Comparison of ENCODE assay signal across 1 cellular context in the genomic region with DNA sequence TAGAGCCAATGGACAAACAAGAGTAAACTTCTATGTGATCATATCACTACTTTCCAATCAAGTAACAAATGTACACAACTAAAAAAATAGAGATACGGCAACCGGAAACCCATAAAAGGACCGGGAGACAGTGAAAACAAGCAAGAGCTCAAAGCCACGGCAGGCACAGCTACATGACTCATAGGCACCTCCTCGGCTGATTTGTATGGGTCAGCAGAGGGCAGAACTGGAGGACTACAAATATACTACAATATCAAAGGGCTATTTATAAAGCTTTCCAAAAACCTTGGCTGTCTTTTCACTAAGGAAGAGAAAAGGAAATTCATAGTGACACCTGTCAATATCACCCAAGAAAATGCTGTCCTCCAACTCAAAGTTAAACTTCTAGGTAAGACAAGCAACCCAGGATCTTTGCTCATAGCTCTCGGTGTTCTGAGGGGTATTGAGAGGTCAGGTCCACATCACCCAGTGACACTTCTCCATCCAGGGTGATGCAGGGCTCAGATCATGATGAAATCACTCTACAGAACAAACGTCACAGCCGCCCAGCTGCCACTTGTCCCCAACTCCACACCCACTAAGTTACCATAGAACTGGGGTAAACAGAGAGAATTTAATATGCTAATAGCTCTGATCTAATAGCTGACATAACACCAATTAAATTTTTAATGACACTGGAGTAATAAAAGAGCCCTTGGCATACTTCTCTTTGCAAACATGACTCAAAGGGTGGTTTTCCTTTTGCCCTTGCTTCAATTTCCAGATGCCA.
TF ChIP-seq lines count a peak whose summit lies in the region.

No MANE protein-coding gene starts in this region.

TF ChIP-seq in HepG2, 621 proteins besides CTCF, POLR2A, EP300 and RAD21 (continued from another document):
- TF ChIP-seq, protein P1, sequence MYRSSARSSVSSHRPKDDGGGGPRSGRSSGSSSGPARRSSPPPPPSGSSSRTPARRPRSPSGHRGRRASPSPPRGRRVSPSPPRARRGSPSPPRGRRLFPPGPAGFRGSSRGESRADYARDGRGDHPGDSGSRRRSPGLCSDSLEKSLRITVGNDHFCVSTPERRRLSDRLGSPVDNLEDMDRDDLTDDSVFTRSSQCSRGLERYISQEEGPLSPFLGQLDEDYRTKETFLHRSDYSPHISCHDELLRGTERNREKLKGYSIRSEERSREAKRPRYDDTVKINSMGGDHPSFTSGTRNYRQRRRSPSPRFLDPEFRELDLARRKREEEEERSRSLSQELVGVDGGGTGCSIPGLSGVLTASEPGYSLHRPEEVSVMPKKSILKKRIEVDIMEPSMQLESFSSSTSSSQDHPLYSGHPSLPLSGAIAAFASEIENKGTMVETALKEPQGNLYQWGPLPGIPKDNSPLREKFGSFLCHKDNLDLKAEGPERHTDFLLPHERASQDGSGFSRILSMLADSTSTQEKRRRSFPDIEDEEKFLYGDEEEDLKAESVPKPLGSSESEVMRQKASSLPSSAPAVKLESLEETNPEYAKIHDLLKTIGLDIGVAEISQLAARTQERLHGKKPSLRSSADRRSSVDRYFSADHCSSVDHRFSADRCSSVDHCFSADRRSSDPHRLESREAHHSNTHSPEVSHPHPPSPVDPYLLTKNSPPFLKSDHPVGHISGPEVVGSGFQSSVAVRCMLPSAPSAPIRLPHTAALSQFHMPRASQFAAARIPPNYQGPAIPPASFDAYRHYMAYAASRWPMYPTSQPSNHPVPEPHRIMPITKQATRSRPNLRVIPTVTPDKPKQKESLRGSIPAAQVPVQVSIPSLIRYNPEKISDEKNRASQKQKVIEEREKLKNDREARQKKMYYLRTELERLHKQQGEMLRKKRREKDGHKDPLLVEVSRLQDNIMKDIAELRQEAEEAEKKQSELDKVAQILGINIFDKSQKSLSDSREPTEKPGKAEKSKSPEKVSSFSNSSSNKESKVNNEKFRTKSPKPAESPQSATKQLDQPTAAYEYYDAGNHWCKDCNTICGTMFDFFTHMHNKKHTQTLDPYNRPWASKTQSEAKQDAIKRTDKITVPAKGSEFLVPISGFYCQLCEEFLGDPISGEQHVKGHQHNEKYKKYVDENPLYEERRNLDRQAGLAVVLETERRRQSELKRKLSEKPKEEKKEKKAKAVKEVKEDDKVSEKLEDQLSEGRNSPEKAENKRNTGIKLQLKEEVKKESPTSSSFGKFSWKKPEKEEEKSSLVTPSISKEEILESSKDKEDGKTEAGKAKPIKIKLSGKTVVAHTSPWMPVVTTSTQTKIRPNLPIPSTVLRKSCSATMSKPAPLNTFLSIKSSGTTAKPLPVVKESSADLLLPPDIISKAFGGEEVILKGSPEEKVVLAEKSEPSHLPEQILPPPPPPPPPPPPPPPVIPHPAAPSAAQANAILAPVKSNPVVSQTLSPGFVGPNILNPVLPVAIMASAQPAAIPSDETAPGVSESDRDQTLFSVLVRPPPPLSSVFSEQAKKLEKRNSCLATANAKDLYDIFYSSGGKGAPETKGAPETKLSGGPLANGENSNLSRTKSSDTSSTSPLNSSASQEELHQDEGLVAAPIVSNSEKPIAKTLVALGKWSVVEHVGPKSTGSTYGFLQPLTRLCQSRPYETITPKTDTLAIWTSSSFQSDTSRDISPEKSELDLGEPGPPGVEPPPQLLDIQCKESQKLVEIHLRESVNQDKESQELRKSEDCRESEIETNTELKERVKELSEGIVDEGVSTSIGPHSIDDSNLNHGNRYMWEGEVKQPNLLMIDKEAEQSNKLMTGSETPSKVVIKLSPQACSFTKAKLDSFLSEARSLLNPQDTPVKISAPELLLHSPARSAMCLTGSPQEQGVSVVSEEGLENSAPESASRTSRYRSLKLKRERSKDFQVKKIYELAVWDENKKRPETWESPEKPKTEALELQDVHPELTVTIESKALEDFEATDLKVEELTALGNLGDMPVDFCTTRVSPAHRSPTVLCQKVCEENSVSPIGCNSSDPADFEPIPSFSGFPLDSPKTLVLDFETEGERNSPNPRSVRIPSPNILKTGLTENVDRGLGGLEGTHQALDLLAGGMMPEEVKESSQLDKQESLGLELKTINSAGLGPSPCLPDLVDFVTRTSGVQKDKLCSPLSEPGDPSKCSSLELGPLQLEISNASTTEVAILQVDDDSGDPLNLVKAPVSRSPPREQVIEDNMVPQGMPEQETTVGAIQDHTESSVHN (CRISPR knock-in tag; IDR thresholded peaks at IDR 0.05) = no peak
- TF ChIP-seq ZNF460 (CRISPR knock-in tag; IDR thresholded peaks at IDR 0.05; ENCODE audit: borderline replicate concordance) (no peak), ZNF678 (CRISPR knock-in tag; IDR thresholded peaks at IDR 0.05) (no peak), MYNN (CRISPR knock-in tag; IDR thresholded peaks at IDR 0.05; ENCODE audit: low read depth) (no peak), TCF7L2 (IDR thresholded peaks at IDR 0.05; ENCODE audit: low read depth, low read length) (no peak), ZNF235 (CRISPR knock-in tag; IDR thresholded peaks at IDR 0.05; ENCODE audit: borderline replicate concordance) (no peak), ZIK1 (CRISPR knock-in tag; IDR thresholded peaks at IDR 0.05; ENCODE audit: borderline replicate concordance, low read depth) (no peak), GATAD1 (CRISPR knock-in tag; IDR thresholded peaks at IDR 0.05) (no peak), ZNF552 (CRISPR knock-in tag; IDR thresholded peaks at IDR 0.05; ENCODE audit: borderline replicate concordance) (no peak), ZNF432 (CRISPR knock-in tag; IDR thresholded peaks at IDR 0.05; ENCODE audit: borderline replicate concordance) (no peak), NR2F6 (IDR thresholded peaks at IDR 0.05) (0 out of 2 replicates have a peak, but pooled peaks have one; percentile 20), NR2F6 (CRISPR knock-in tag; IDR thresholded peaks at IDR 0.05) (no peak), GTF2F1 (IDR thresholded peaks at IDR 0.05; ENCODE audit: low read length) (no peak)
- TF ChIP-seq, protein P2, sequence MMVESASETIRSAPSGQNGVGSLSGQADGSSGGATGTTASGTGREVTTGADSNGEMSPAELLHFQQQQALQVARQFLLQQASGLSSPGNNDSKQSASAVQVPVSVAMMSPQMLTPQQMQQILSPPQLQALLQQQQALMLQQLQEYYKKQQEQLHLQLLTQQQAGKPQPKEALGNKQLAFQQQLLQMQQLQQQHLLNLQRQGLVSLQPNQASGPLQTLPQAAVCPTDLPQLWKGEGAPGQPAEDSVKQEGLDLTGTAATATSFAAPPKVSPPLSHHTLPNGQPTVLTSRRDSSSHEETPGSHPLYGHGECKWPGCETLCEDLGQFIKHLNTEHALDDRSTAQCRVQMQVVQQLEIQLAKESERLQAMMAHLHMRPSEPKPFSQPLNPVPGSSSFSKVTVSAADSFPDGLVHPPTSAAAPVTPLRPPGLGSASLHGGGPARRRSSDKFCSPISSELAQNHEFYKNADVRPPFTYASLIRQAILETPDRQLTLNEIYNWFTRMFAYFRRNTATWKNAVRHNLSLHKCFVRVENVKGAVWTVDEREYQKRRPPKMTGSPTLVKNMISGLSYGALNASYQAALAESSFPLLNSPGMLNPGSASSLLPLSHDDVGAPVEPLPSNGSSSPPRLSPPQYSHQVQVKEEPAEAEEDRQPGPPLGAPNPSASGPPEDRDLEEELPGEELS (CRISPR knock-in tag; IDR thresholded peaks at IDR 0.05) = peak; percentile 67
- TF ChIP-seq, protein P3, sequence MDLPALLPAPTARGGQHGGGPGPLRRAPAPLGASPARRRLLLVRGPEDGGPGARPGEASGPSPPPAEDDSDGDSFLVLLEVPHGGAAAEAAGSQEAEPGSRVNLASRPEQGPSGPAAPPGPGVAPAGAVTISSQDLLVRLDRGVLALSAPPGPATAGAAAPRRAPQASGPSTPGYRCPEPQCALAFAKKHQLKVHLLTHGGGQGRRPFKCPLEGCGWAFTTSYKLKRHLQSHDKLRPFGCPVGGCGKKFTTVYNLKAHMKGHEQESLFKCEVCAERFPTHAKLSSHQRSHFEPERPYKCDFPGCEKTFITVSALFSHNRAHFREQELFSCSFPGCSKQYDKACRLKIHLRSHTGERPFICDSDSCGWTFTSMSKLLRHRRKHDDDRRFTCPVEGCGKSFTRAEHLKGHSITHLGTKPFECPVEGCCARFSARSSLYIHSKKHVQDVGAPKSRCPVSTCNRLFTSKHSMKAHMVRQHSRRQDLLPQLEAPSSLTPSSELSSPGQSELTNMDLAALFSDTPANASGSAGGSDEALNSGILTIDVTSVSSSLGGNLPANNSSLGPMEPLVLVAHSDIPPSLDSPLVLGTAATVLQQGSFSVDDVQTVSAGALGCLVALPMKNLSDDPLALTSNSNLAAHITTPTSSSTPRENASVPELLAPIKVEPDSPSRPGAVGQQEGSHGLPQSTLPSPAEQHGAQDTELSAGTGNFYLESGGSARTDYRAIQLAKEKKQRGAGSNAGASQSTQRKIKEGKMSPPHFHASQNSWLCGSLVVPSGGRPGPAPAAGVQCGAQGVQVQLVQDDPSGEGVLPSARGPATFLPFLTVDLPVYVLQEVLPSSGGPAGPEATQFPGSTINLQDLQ (CRISPR knock-in tag; IDR thresholded peaks at IDR 0.05) = no peak
- TF ChIP-seq, protein P4, sequence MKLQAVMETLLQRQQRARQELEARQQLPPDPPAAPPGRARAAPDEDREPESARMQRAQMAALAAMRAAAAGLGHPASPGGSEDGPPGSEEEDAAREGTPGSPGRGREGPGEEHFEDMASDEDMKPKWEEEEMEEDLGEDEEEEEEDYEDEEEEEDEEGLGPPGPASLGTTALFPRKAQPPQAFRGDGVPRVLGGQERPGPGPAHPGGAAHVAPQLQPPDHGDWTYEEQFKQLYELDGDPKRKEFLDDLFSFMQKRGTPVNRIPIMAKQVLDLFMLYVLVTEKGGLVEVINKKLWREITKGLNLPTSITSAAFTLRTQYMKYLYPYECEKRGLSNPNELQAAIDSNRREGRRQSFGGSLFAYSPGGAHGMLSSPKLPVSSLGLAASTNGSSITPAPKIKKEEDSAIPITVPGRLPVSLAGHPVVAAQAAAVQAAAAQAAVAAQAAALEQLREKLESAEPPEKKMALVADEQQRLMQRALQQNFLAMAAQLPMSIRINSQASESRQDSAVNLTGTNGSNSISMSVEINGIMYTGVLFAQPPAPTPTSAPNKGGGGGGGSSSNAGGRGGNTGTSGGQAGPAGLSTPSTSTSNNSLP (IDR thresholded peaks at IDR 0.05; ENCODE audit: low read depth, low read length) = 0 out of 2 replicates have a peak, but pooled peaks have one; percentile 48
- TF ChIP-seq, protein P5, sequence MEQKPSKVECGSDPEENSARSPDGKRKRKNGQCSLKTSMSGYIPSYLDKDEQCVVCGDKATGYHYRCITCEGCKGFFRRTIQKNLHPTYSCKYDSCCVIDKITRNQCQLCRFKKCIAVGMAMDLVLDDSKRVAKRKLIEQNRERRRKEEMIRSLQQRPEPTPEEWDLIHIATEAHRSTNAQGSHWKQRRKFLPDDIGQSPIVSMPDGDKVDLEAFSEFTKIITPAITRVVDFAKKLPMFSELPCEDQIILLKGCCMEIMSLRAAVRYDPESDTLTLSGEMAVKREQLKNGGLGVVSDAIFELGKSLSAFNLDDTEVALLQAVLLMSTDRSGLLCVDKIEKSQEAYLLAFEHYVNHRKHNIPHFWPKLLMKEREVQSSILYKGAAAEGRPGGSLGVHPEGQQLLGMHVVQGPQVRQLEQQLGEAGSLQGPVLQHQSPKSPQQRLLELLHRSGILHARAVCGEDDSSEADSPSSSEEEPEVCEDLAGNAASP (CRISPR knock-in tag; IDR thresholded peaks at IDR 0.05; ENCODE audit: borderline replicate concordance) = peak; percentile 29; the same call in 1 of the 2 replicates
- TF ChIP-seq, protein P6, sequence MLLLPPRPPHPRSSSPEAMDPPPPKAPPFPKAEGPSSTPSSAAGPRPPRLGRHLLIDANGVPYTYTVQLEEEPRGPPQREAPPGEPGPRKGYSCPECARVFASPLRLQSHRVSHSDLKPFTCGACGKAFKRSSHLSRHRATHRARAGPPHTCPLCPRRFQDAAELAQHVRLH (CRISPR knock-in tag; IDR thresholded peaks at IDR 0.05; ENCODE audit: borderline replicate concordance, low read depth) = no peak
